ENCODE assay signal across 16 cellular contexts in the genomic region with DNA sequence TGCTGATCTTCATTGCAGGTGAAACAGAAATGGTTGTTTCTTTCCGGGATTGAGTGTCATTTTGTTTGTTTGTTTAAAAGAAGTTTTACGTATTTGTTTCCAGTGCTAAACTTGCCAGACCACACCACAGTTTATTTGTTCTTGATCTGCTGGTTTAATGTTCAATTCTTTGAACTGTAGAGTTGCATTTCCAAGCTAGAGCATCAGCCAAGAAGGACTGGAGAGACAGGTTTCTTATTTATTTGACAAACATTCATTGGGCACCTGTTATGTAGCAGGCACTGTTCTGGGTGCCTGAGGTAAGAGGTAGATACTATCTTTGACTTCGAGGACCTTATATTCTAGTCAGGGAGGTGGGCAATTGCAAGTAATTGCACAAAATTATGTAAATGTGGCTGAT. TPM values are rescaled to one million over a fixed set of nuclear protein-coding genes. Genes with fewer than 3 reads are reported as not detected.
DNase-seq lines count a peak whose midpoint lies in the region; ATAC-seq and TF ChIP-seq lines count a peak whose summit lies in the region.
"Had no signal": no experiment of that assay in that cellular context is flagged by ENCODE, and none has a peak within 500 bp of the region (broad histone marks: within the 10 kb centered on the region; RNA-seq: fewer than 3 reads in every experiment).

No MANE protein-coding gene starts in this region.

- no peak overlapping the region for H3K9ac ChIP-seq in mammary epithelial cell (ENCODE audit: insufficient read depth, low read length)

- H3K4me3 ChIP-seq in breast epithelium, result no peak overlapping the region
- no peak overlapping the region for H3K4me3 ChIP-seq in mammary epithelial cell (replicated peaks in 1 of 3; ENCODE audit: insufficient read depth in 1 of 3, low read depth in 2 of 3, low read length in 3 of 3)
- H3K4me3 ChIP-seq in CD4-positive, CD25-positive, alpha-beta regulatory T cell (ENCODE audit: low read depth, low read length), result no peak overlapping the region
- H3K4me3 ChIP-seq in LNCaP clone FGC (ENCODE audit: low read depth, low read length), result peak overlapping the region; percentile 27
- H3K4me3 ChIP-seq: A549, HAP-1 had no signal

- H3K4me2 ChIP-seq in mammary epithelial cell (ENCODE audit: insufficient read depth, low read depth, low read length), result no peak overlapping the region
- H3K4me2 ChIP-seq: A549 had no signal

- peak overlapping the region in 2 of 3 donors; percentile 6 to 11 for H3K27ac Mint-ChIP-seq in CD4-positive, CD25-positive, alpha-beta regulatory T cell
- H3K27ac Mint-ChIP-seq in memory B cell, result peak overlapping the region; percentile 49
- H3K27ac Mint-ChIP-seq: CD14-positive monocyte had no signal

- peaks cover 0 to 2% (median 0%) of the 10 kb centered on the region in 7 donors for H3K9me3 Mint-ChIP-seq in CD4-positive, CD25-positive, alpha-beta regulatory T cell
- H3K9me3 Mint-ChIP-seq in memory B cell, result no peaks in the 10 kb centered on the region
- H3K9me3 Mint-ChIP-seq: CD8-positive, alpha-beta memory T cell had no signal

- H3K27ac ChIP-seq in breast epithelium (peak overlapping the region; percentile 28 to 36), mammary epithelial cell (ENCODE audit: insufficient read depth, low read depth, low read length) (no peak overlapping the region)
- H3K27ac ChIP-seq in CD4-positive, CD25-positive, alpha-beta regulatory T cell (ENCODE audit: insufficient read depth, low read length, poor library complexity, severe bottlenecking), result no peak overlapping the region
- H3K27ac ChIP-seq: A549, HL-60 had no signal

- peaks cover 6% of the 10 kb centered on the region for H3K36me3 ChIP-seq in breast epithelium
- H3K36me3 ChIP-seq in mammary epithelial cell (ENCODE audit: insufficient read depth, low read length), result peaks cover 9% of the 10 kb centered on the region
- peaks cover 43% of the 10 kb centered on the region for H3K36me3 ChIP-seq in CD4-positive, CD25-positive, alpha-beta regulatory T cell (ENCODE audit: control insufficient read depth, insufficient read depth, low read length)

- TF ChIP-seq CTCF in breast epithelium (IDR thresholded peaks at IDR 0.05) (no peak), mammary epithelial cell (conservative IDR thresholded peaks at IDR 0.05 in 1 of 2, IDR thresholded peaks at IDR 0.05 in 1 of 2; ENCODE audit: extremely low read depth in 1 of 2, insufficient read depth in 1 of 2, low read depth in 1 of 2, low read length in 2 of 2) (no peak), LNCaP clone FGC (IDR thresholded peaks at IDR 0.05; ENCODE audit: control insufficient read depth, extremely low read depth, insufficient read depth) (no peak)

- no peak overlapping the region for H2AFZ ChIP-seq in mammary epithelial cell (ENCODE audit: low read depth, low read length)

- no peaks in the 10 kb centered on the region for H3K27me3 Mint-ChIP-seq in CD4-positive, CD25-positive, alpha-beta regulatory T cell
- no peaks in the 10 kb centered on the region for H3K27me3 Mint-ChIP-seq in memory B cell
- H3K27me3 Mint-ChIP-seq: CD8-positive, alpha-beta memory T cell had no signal

- CTCF ChIA-PET in mammary epithelial cell (lab: Charles Lee; ENCODE audit: low non-redundant PET), result no interaction called here

- peaks cover 11 to 16% (median 14%) of the 10 kb centered on the region in 4 donors for H3K4me1 Mint-ChIP-seq in CD4-positive, CD25-positive, alpha-beta regulatory T cell
- peaks cover 10% of the 10 kb centered on the region for H3K4me1 Mint-ChIP-seq in memory B cell
- H3K4me1 Mint-ChIP-seq: CD14-positive monocyte had no signal

- TF ChIP-seq POLR2A in breast epithelium (IDR thresholded peaks at IDR 0.05), result no peak

- no peak for ATAC-seq in CD4-positive, CD25-positive, alpha-beta regulatory T cell (ENCODE audit: low read depth in 2 of 2)
- no peak for ATAC-seq in memory B cell (ENCODE audit: low read depth)
- ATAC-seq in HG03469 (IDR thresholded peaks at IDR 0.05; ENCODE audit: unreplicated experiment), result no peak
- ATAC-seq in HG02763 (IDR thresholded peaks at IDR 0.05; ENCODE audit: unreplicated experiment), result no peak
- ATAC-seq: A549 had no signal

- no TSS peak for BruUV-seq in mammary epithelial cell (replicated peaks; lab: Mats Ljungman, UMichigan)

- in situ Hi-C loops in mammary epithelial cell (cut with MboI; ENCODE audit: low sequenced_read_pairs in 2 of 2), result no loop called here

- dilution Hi-C loops in mammary epithelial cell (cut with HindIII; ENCODE audit: low sequenced_read_pairs), result no loop called here

- peaks cover 36% of the 10 kb centered on the region for H3K36me3 Mint-ChIP-seq in CD4-positive, CD25-positive, alpha-beta regulatory T cell
- H3K36me3 Mint-ChIP-seq in memory B cell, result peaks cover 30% of the 10 kb centered on the region

- intact Hi-C loops in breast epithelium (cut with DNase I; ENCODE audit: low total_unique reads) (no loop called here), mammary epithelial cell (cut with micrococcal nuclease) (no loop called here)

- WGBS in mammary epithelial cell (ENCODE audit: low coverage, missing lambda C conversion rate), result 61% methylated on average over 3 of the region's 3 CpGs

- H3K27me3 ChIP-seq in breast epithelium (no peaks in the 10 kb centered on the region), mammary epithelial cell (ENCODE audit: insufficient read depth, low read length) (no peaks in the 10 kb centered on the region)
- H3K27me3 ChIP-seq in CD4-positive, CD25-positive, alpha-beta regulatory T cell (ENCODE audit: control insufficient read depth, insufficient read depth, low read length), result no peaks in the 10 kb centered on the region
- H3K27me3 ChIP-seq: BE2C had no signal

- H3K9me3 ChIP-seq in breast epithelium (no peaks in the 10 kb centered on the region), mammary epithelial cell (replicated peaks; ENCODE audit: insufficient read depth, low read length) (no peaks in the 10 kb centered on the region)
- no peaks in the 10 kb centered on the region for H3K9me3 ChIP-seq in CD4-positive, CD25-positive, alpha-beta regulatory T cell (ENCODE audit: control insufficient read depth in 2 of 2, low read length in 2 of 2)
- H3K9me3 ChIP-seq: A549, BE2C, Caco-2, HAP-1 had no signal

- H4K20me1 ChIP-seq in mammary epithelial cell (ENCODE audit: insufficient read depth, low read length), result no peaks in the 10 kb centered on the region

- DNase-seq in breast epithelium (ENCODE audit: low spot score in 2 of 2), result no peak
- no peak for DNase-seq in mammary epithelial cell
- no peak for DNase-seq in CD4-positive, CD25-positive, alpha-beta regulatory T cell
- peak; percentile 100 for DNase-seq in LNCaP clone FGC (ENCODE audit: low read depth)
- no peak for DNase-seq in memory B cell (ENCODE audit: low spot score in 2 of 2)
- no peak for DNase-seq in NOMO-1 treated with dmso at 0.1 percent for 144 hours (lab: John Stamatoyannopoulos, UW; ENCODE audit: unreplicated experiment)
- DNase-seq: BE2C; Caco-2; CD8-positive, alpha-beta memory T cell; IMR-90 had no signal

- H3K4me3 Mint-ChIP-seq in CD4-positive, CD25-positive, alpha-beta regulatory T cell, result no peak overlapping the region
- no peak overlapping the region for H3K4me3 Mint-ChIP-seq in memory B cell
- H3K4me3 Mint-ChIP-seq: CD14-positive monocyte; CD8-positive, alpha-beta memory T cell had no signal

- H3K4me1 ChIP-seq in breast epithelium, result peaks cover 0 to 4% of the 10 kb centered on the region in 2 donors
- no peaks in the 10 kb centered on the region for H3K4me1 ChIP-seq in mammary epithelial cell (ENCODE audit: insufficient read depth, low read length)
- no peaks in the 10 kb centered on the region for H3K4me1 ChIP-seq in CD4-positive, CD25-positive, alpha-beta regulatory T cell (ENCODE audit: control insufficient read depth, insufficient read depth, low read length, poor library complexity, severe bottlenecking)
- H3K4me1 ChIP-seq: A549, BE2C, Caco-2, HAP-1 had no signal

- no peaks in the 10 kb centered on the region for H3K79me2 ChIP-seq in mammary epithelial cell (ENCODE audit: insufficient read depth, low read length)

RNA-seq across cellular contexts. Expression of a gene that starts 45.0 kb away (rescaled TPM):
- total RNA-seq in breast epithelium, result 100 to 1,000 TPM in 1 of 3 donors, 10 to 100 TPM in 2; 48.6 to 143 (median 56.4) TPM
- 10 to 100 TPM; 23.3 to 41.3 TPM for total RNA-seq in mammary epithelial cell
- polyA plus RNA-seq in mammary epithelial cell, result 31.1 TPM
- 24.7 TPM for polyA minus RNA-seq in mammary epithelial cell
- total RNA-seq in CD4-positive, CD25-positive, alpha-beta regulatory T cell, result 30.9 TPM
- polyA plus RNA-seq in CD4-positive, CD25-positive, alpha-beta regulatory T cell, result 10 to 100 TPM; 26.7 to 45.8 (median 30.7) TPM

Comparison
In these comparisons a context has a peak if more than half of its experiments do, and no peak if none do; other contexts are left out.
1. H3K27ac ChIP-seq: peak in breast epithelium (2 of 2); none in mammary epithelial cell (single experiment) and CD4-positive, CD25-positive, alpha-beta regulatory T cell (single experiment).